Comparison of ENCODE assay signal across 37 cellular contexts in genomic region chr21:36109868-36110267, GRCh38. TPM values are rescaled to one million over a fixed set of nuclear protein-coding genes. Genes with fewer than 3 reads are reported as not detected.
"Had no signal": no experiment of that assay in that cellular context is flagged by ENCODE, and none has a peak within 500 bp of the region (broad histone marks: within the 10 kb centered on the region; RNA-seq: fewer than 3 reads in every experiment).

No MANE protein-coding gene starts in this region.

- H3K4me3 ChIP-seq: ascending aorta, cardiac muscle cell had no signal

- H3K9me3 ChIP-seq: ascending aorta had no signal

- H3K27ac Mint-ChIP-seq: activated CD4-positive, alpha-beta memory T cell treated with anti-CD3 and anti-CD28 coated beads, Interleukin-2, amount 10 ng/mL, durations not matched to agents 7 days and 5 days; activated CD4-positive, alpha-beta T cell treated with anti-CD3 and anti-CD28 coated beads for 36 hours; activated CD4-positive, alpha-beta T cell treated with anti-CD3 and anti-CD28 coated beads, Interleukin-2, amount 10 ng/mL, durations not matched to agents 7 days and 5 days; activated CD8-positive, alpha-beta memory T cell treated with anti-CD3 and anti-CD28 coated beads, Interleukin-2, amount 10 ng/mL, durations not matched to agents 7 days and 5 days; activated CD8-positive, alpha-beta T cell treated with anti-CD3 and anti-CD28 coated beads, Interleukin-2, amount 10 ng/mL, durations not matched to agents 7 days and 5 days; activated naive CD4-positive, alpha-beta T cell treated with anti-CD3 and anti-CD28 coated beads, Interleukin-2, amount 10 ng/mL, durations not matched to agents 7 days and 5 days; activated naive CD4-positive, alpha-beta T cell treated with anti-CD3 and anti-CD28 coated beads, Interleukin-2, amount 50 U/mL, for 24 hours; activated naive CD8-positive, alpha-beta T cell; activated naive CD8-positive, alpha-beta T cell treated with anti-CD3 and anti-CD28 coated beads, Interleukin-2, amount 10 ng/mL, durations not matched to agents 7 days and 5 days; activated naive CD8-positive, alpha-beta T cell treated with anti-CD3 and anti-CD28 coated beads, Interleukin-2, amount 50 U/mL, for 24 hours; activated T-cell treated with anti-CD3 and anti-CD28 coated beads, Interleukin-2, amount 50 U/mL, for 24 hours; activated T-helper 2 cell treated with anti-CD3 and anti-CD28 coated beads, Interferon-gamma antibody, Interleukin-2, Interleukin-4, amounts not matched to agents 10 μg/mL and 5 μg/mL and 100 μg/mL, durations not matched to agents 14 hours and 24 hours and 36 hours; brain; T-helper 1 cell treated with Interleukin-12 subunit alpha and Interleukin-12 subunit beta and Interleukin-4 antibody, amounts not matched to agents 30 μg/mL and 1 μg/mL, for 36 hours; T-helper 2 cell treated with Interferon-gamma antibody and Interleukin-4, amounts not matched to agents 5 μg/mL and 100 μg/mL, for 36 hours had no signal

- DNase-seq: activated CD4-positive, alpha-beta memory T cell treated with anti-CD3 and anti-CD28 coated beads, Interleukin-2, amount 10 ng/mL, durations not matched to agents 7 days and 5 days; activated CD4-positive, alpha-beta T cell treated with anti-CD3 and anti-CD28 coated beads for 1 hour; activated CD4-positive, alpha-beta T cell treated with anti-CD3 and anti-CD28 coated beads for 36 hours; activated CD4-positive, alpha-beta T cell treated with anti-CD3 and anti-CD28 coated beads for 48 hours; activated CD4-positive, alpha-beta T cell treated with anti-CD3 and anti-CD28 coated beads, Interleukin-2, amount 10 ng/mL, durations not matched to agents 7 days and 5 days; activated CD4-positive, alpha-beta T cell treated with anti-CD3 and anti-CD28 coated beads, Interleukin-2, amount 50 U/mL, for 48 hours; activated CD4-positive, CD25-positive, alpha-beta regulatory T cell; activated CD8-positive, alpha-beta memory T cell treated with anti-CD3 and anti-CD28 coated beads for 24 hours; activated CD8-positive, alpha-beta memory T cell treated with anti-CD3 and anti-CD28 coated beads, Interleukin-2, amount 10 ng/mL, durations not matched to agents 7 days and 5 days; activated CD8-positive, alpha-beta memory T cell treated with anti-CD3 and anti-CD28 coated beads, Interleukin-2, amount 50 U/mL, for 48 hours; activated CD8-positive, alpha-beta T cell treated with anti-CD3 and anti-CD28 coated beads, Interleukin-2, amount 10 ng/mL, durations not matched to agents 7 days and 5 days; activated effector memory CD4-positive, alpha-beta T cell treated with Interleukin-2 at 50 U/mL for 16 hours; activated gamma-delta T cell; activated naive CD4-positive, alpha-beta T cell treated with anti-CD3 and anti-CD28 coated beads, Interleukin-2, amount 10 ng/mL, durations not matched to agents 7 days and 5 days; activated naive CD4-positive, alpha-beta T cell treated with Interleukin-2 at 50 U/mL for 16 hours; activated naive CD8-positive, alpha-beta T cell treated with anti-CD3 and anti-CD28 coated beads, Interleukin-2, amount 10 ng/mL, durations not matched to agents 7 days and 5 days; activated naive CD8-positive, alpha-beta T cell treated with anti-CD3 and anti-CD28 coated beads, Interleukin-2, amount 50 U/mL, for 24 hours; activated T-cell treated with anti-CD3 and anti-CD28 coated beads, Interleukin-2, amount 50 U/mL, for 24 hours; activated T-cell treated with anti-CD3 and anti-CD28 coated beads, Interleukin-2, amount 50 U/mL, for 48 hours; amygdala; anterior cingulate cortex; caudate nucleus; T-helper 1 cell; T-helper 2 cell; T-helper 9 cell had no signal

- H3K27ac ChIP-seq: ascending aorta, cardiac muscle cell, VCaP had no signal

- FAIRE-seq: bronchial epithelial cell, TTC549 had no signal

- H3K9me3 Mint-ChIP-seq: activated CD4-positive, alpha-beta memory T cell treated with anti-CD3 and anti-CD28 coated beads, Interleukin-2, amount 10 ng/mL, durations not matched to agents 7 days and 5 days; activated CD4-positive, alpha-beta T cell treated with anti-CD3 and anti-CD28 coated beads, Interleukin-2, amount 10 ng/mL, durations not matched to agents 7 days and 5 days; activated naive CD4-positive, alpha-beta T cell treated with anti-CD3 and anti-CD28 coated beads, Interleukin-2, amount 10 ng/mL, durations not matched to agents 7 days and 5 days; activated naive CD4-positive, alpha-beta T cell treated with anti-CD3 and anti-CD28 coated beads, Interleukin-2, amount 50 U/mL, for 24 hours; activated naive CD8-positive, alpha-beta T cell treated with anti-CD3 and anti-CD28 coated beads, Interleukin-2, amount 10 ng/mL, durations not matched to agents 7 days and 5 days; activated naive CD8-positive, alpha-beta T cell treated with anti-CD3 and anti-CD28 coated beads, Interleukin-2, amount 50 U/mL, for 24 hours; activated T-cell treated with anti-CD3 and anti-CD28 coated beads, Interleukin-2, amount 50 U/mL, for 24 hours; activated T-helper 2 cell treated with anti-CD3 and anti-CD28 coated beads, Interferon-gamma antibody, Interleukin-2, Interleukin-4, amounts not matched to agents 10 μg/mL and 5 μg/mL and 100 μg/mL, durations not matched to agents 14 hours and 24 hours and 36 hours; T-helper 1 cell treated with Interleukin-12 subunit alpha and Interleukin-12 subunit beta and Interleukin-4 antibody, amounts not matched to agents 30 μg/mL and 1 μg/mL, for 36 hours; T-helper 2 cell treated with Interferon-gamma antibody and Interleukin-4, amounts not matched to agents 5 μg/mL and 100 μg/mL, for 36 hours had no signal

- H3K36me3 ChIP-seq: ascending aorta, cardiac muscle cell had no signal

- H3K36me3 Mint-ChIP-seq: activated CD8-positive, alpha-beta memory T cell treated with anti-CD3 and anti-CD28 coated beads, Interleukin-2, amount 10 ng/mL, durations not matched to agents 7 days and 5 days; activated naive CD4-positive, alpha-beta T cell treated with anti-CD3 and anti-CD28 coated beads, Interleukin-2, amount 10 ng/mL, durations not matched to agents 7 days and 5 days; activated naive CD4-positive, alpha-beta T cell treated with anti-CD3 and anti-CD28 coated beads, Interleukin-2, amount 50 U/mL, for 24 hours; activated naive CD8-positive, alpha-beta T cell; activated naive CD8-positive, alpha-beta T cell treated with anti-CD3 and anti-CD28 coated beads, Interleukin-2, amount 10 ng/mL, durations not matched to agents 7 days and 5 days; brain had no signal

- ATAC-seq: activated CD4-positive, alpha-beta T cell treated with anti-CD3 and anti-CD28 coated beads for 36 hours; activated CD4-positive, CD25-positive, alpha-beta regulatory T cell treated with anti-CD3 and anti-CD28 coated beads, Interleukin-2, amount 50 U/mL, for 24 hours; activated CD8-positive, alpha-beta memory T cell treated with anti-CD3 and anti-CD28 coated beads, Interleukin-2, amount 10 ng/mL, durations not matched to agents 7 days and 5 days; activated CD8-positive, alpha-beta T cell treated with anti-CD3 and anti-CD28 coated beads, Interleukin-2, amount 10 ng/mL, durations not matched to agents 7 days and 5 days; activated naive CD8-positive, alpha-beta T cell treated with anti-CD3 and anti-CD28 coated beads, Interleukin-2, amount 50 U/mL, for 24 hours had no signal

- H3K4me3 Mint-ChIP-seq: activated CD4-positive, alpha-beta memory T cell treated with anti-CD3 and anti-CD28 coated beads, Interleukin-2, amount 10 ng/mL, durations not matched to agents 7 days and 5 days; activated CD4-positive, alpha-beta T cell treated with anti-CD3 and anti-CD28 coated beads for 36 hours; activated CD4-positive, alpha-beta T cell treated with anti-CD3 and anti-CD28 coated beads, Interleukin-2, amount 10 ng/mL, durations not matched to agents 7 days and 5 days; activated CD8-positive, alpha-beta memory T cell treated with anti-CD3 and anti-CD28 coated beads, Interleukin-2, amount 10 ng/mL, durations not matched to agents 7 days and 5 days; activated CD8-positive, alpha-beta T cell treated with anti-CD3 and anti-CD28 coated beads, Interleukin-2, amount 10 ng/mL, durations not matched to agents 7 days and 5 days; activated naive CD4-positive, alpha-beta T cell treated with anti-CD3 and anti-CD28 coated beads, Interleukin-2, amount 10 ng/mL, durations not matched to agents 7 days and 5 days; activated naive CD4-positive, alpha-beta T cell treated with anti-CD3 and anti-CD28 coated beads, Interleukin-2, amount 50 U/mL, for 24 hours; activated naive CD8-positive, alpha-beta T cell; activated naive CD8-positive, alpha-beta T cell treated with anti-CD3 and anti-CD28 coated beads, Interleukin-2, amount 10 ng/mL, durations not matched to agents 7 days and 5 days; activated naive CD8-positive, alpha-beta T cell treated with anti-CD3 and anti-CD28 coated beads, Interleukin-2, amount 50 U/mL, for 24 hours; activated T-cell treated with anti-CD3 and anti-CD28 coated beads, Interleukin-2, amount 50 U/mL, for 24 hours; brain; T-helper 1 cell treated with Interleukin-12 subunit alpha and Interleukin-12 subunit beta and Interleukin-4 antibody, amounts not matched to agents 30 μg/mL and 1 μg/mL, for 36 hours; T-helper 2 cell treated with Interferon-gamma antibody and Interleukin-4, amounts not matched to agents 5 μg/mL and 100 μg/mL, for 36 hours had no signal

- H3K4me1 ChIP-seq: ascending aorta had no signal

- H3K27me3 ChIP-seq: ascending aorta had no signal

RNA-seq across cellular contexts. Expression of gene CBR3, which starts 25.0 kb away (rescaled TPM):
- total RNA-seq: cardiac muscle cell had no signal
- polyA plus RNA-seq: cardiac muscle cell had no signal
